ENCODE assay signal across 8 cellular contexts in the genomic region with DNA sequence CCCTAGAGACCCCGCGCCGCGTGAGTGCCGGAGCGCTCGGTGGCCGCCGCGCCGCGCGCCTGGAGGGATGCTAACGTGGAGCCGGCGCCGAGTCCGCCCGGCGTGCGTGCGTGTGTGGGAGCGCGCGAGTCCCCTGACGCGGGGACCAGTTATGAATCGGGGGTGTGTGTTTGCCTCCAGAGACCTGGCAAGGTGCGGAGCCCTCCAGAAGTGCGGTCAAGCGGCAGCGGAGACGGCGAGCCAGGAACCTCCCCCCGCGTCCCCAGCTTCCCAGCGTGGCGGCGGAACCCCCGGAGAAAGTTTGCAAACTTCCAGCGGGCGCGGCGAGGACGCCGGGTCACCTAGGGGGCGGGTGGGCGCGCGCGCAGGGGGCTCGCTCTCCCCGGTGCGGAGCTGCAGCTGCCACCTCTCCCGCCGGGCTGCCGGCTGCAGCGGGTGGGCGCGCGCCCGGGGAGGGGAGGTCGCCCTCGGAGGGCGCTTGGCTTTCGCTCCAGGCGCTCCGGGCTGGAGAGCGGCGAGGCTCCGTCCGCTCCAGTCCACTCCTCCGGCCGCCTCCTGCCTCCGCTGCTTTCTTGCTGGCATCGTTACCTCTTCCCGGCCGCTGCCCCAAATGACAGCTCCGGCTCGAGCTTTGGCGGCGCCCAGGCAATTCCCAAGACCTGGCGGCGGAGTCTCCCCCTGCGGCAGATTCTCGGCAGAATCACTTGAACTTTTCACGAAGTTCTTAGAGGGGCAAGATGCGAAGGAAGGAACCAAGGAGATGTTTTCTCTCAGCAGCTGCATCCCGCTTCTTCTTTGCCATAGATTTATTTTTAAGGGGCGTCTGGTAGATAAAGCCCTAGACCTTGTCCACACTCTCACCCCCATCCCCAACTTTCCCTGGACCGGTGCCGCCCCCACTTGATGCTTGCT. TPM values are rescaled to one million over a fixed set of nuclear protein-coding genes. Genes with fewer than 3 reads are reported as not detected.
DNase-seq lines count a peak whose midpoint lies in the region; ATAC-seq and TF ChIP-seq lines count a peak whose summit lies in the region.

No MANE protein-coding gene starts in this region.

- H3K36me3 ChIP-seq in left lung (no peaks in the 10 kb centered on the region), subcutaneous abdominal adipose tissue (ENCODE audit: control insufficient read depth in 5 of 5, insufficient read depth in 5 of 5, low read length in 5 of 5) (no peaks in the 10 kb centered on the region)

- peaks cover 18 to 37% of the 10 kb centered on the region in 2 donors for H3K4me1 ChIP-seq in left lung
- H3K4me1 ChIP-seq in subcutaneous abdominal adipose tissue (ENCODE audit: control insufficient read depth in 5 of 5, insufficient read depth in 5 of 5, low read length in 5 of 5), result peaks cover 7 to 37% (median 32%) of the 10 kb centered on the region in 5 donors

- H3K27me3 Mint-ChIP-seq in chondrocyte (ENCODE audit: low read depth), result peaks cover 2% of the 10 kb centered on the region

- H3K4me3 ChIP-seq in left lung (peak overlapping the region; percentile 31 to 51), subcutaneous abdominal adipose tissue (ENCODE audit: low read depth in 1 of 5, low read length in 5 of 5) (peak overlapping the region; percentile 62 to 82 (median 76))

- peak overlapping the region; percentile 98 for H3K4me3 Mint-ChIP-seq in chondrocyte (ENCODE audit: unreplicated experiment)

- no peaks in the 10 kb centered on the region for H3K36me3 Mint-ChIP-seq in chondrocyte (ENCODE audit: low read depth)

- peaks cover 46% of the 10 kb centered on the region for H3K4me1 Mint-ChIP-seq in chondrocyte (ENCODE audit: low read depth)

- H3K27ac ChIP-seq in left lung (peak overlapping the region; percentile 57 to 63), subcutaneous abdominal adipose tissue (ENCODE audit: low read depth, low read length) (peak overlapping the region; percentile 72)

- peak overlapping the region in 4 of 5 donors; percentile 69 to 82 (median 74) for H3K9ac ChIP-seq in subcutaneous abdominal adipose tissue (ENCODE audit: low read length in 5 of 5)

- peak; percentile 27 for ATAC-seq in left lung
- ATAC-seq in HG02763 (IDR thresholded peaks at IDR 0.05; ENCODE audit: unreplicated experiment), result no peak

- no peaks in the 10 kb centered on the region for H3K9me3 ChIP-seq in left lung
- no peaks in the 10 kb centered on the region for H3K9me3 ChIP-seq in subcutaneous abdominal adipose tissue (ENCODE audit: control insufficient read depth in 5 of 5, low read length in 5 of 5)

- intact Hi-C loops in left lung (cut with DNase I), result no loop called here

- no peaks in the 10 kb centered on the region for H3K9me3 Mint-ChIP-seq in chondrocyte (ENCODE audit: low read depth)

- H3K27ac Mint-ChIP-seq in chondrocyte (ENCODE audit: unreplicated experiment), result peak overlapping the region; percentile 99

- H3K27me3 ChIP-seq in left lung (peaks cover 29 to 90% of the 10 kb centered on the region in 2 donors), subcutaneous abdominal adipose tissue (ENCODE audit: control insufficient read depth in 5 of 5, insufficient read depth in 4 of 5, low read length in 5 of 5) (peaks cover 12 to 29% (median 20%) of the 10 kb centered on the region in 5 donors)

- DNase-seq in NCI-H2227 (lab: John Stamatoyannopoulos, UW; ENCODE audit: unreplicated experiment) (peak; percentile 14), NCI-H2227 treated with DMSO at 0.1 percent for 48 hours (lab: John Stamatoyannopoulos, UW) (no peak), NCI-H82 (lab: John Stamatoyannopoulos, UW) (peak; percentile 46), chondrocyte (ENCODE audit: low spot score) (peak; percentile 91), left lung (peak; percentile 39 to 79), kidney glomerular epithelial cell (lab: John Stamatoyannopoulos, UW) (no peak)

- TF ChIP-seq CTCF in chondrocyte (IDR thresholded peaks at IDR 0.05) (peak; percentile 15), left lung (IDR thresholded peaks at IDR 0.05) (no peak)

RNA-seq across cellular contexts. Expression of a gene that starts 2.3 kb away (rescaled TPM):
- total RNA-seq in chondrocyte (5.1 to 10.2 TPM (median 8.2 TPM) in 3 replicates), left lung (10 to 100 TPM in 1 of 2 donors, 1 to 10 TPM in 1; 6.6 to 19.9 TPM)

Comparison
In these comparisons a context has a peak if more than half of its experiments do, and no peak if none do; other contexts are left out.
1. DNase-seq: peak in NCI-H2227 (single experiment), NCI-H82 (single experiment), chondrocyte (single experiment) and left lung (2 of 2); none in NCI-H2227 treated with DMSO at 0.1 percent for 48 hours (single experiment) and kidney glomerular epithelial cell (single experiment).